ENCODE assay signal across 8 cellular contexts in genomic region chr7:127393370-127394058, GRCh38. TPM values are rescaled to one million over a fixed set of nuclear protein-coding genes. Genes with fewer than 3 reads are reported as not detected.
DNase-seq lines count a peak whose midpoint lies in the region; ATAC-seq lines count a peak whose summit lies in the region.

No MANE protein-coding gene starts in this region.

- peaks cover 14% of the 10 kb centered on the region for H3K27me3 ChIP-seq in SJSA1 (replicated peaks)
- no peaks in the 10 kb centered on the region for H3K27me3 ChIP-seq in esophagus (ENCODE audit: control insufficient read depth in 1 of 2, insufficient read depth in 2 of 2, low read length in 2 of 2)
- no peaks in the 10 kb centered on the region for H3K27me3 ChIP-seq in neuron (ENCODE audit: insufficient read depth, low read length)

- peak overlapping the region; percentile 95 for H3K4me3 ChIP-seq in SJSA1
- H3K4me3 ChIP-seq in esophagus (ENCODE audit: low read depth in 1 of 2, low read length in 2 of 2) = peak overlapping the region; percentile 73 to 77
- H3K4me3 ChIP-seq in neuron (ENCODE audit: low read length) = peak overlapping the region; percentile 68

- H2AFZ ChIP-seq in neuron (ENCODE audit: low read depth, low read length) = peak overlapping the region; percentile 92

- WGBS in esophagus, 2 donors = 6 to 7% methylated on average over 28 of the region's 28 CpGs

- DNase-seq in Right ventricle myocardium superior = peak; percentile 44
- no peak for DNase-seq in Right ventricle myocardium inferior (ENCODE audit: missing footprints)
- no peak for DNase-seq in SJSA1 (ENCODE audit: low read depth in 1 of 2, low spot score in 2 of 2)
- no peak for DNase-seq in SW 1271 (lab: John Stamatoyannopoulos, UW)
- no peak for DNase-seq in T1000 (lab: John Stamatoyannopoulos, UW)

- H3K9me3 ChIP-seq in SJSA1 (replicated peaks) = 0 out of 2 replicates have a peak, but pooled peaks cover 4% of the 10 kb centered on the region
- no peaks in the 10 kb centered on the region for H3K9me3 ChIP-seq in esophagus (ENCODE audit: control insufficient read depth in 2 of 2, insufficient read depth in 1 of 2, low read depth in 1 of 2, low read length in 1 of 2)
- H3K9me3 ChIP-seq in neuron (ENCODE audit: low read length) = no peaks in the 10 kb centered on the region

- no peak overlapping the region for H3K27ac ChIP-seq in SJSA1
- peak overlapping the region; percentile 98 to 99 for H3K27ac ChIP-seq in esophagus (ENCODE audit: low read depth in 2 of 2, low read length in 1 of 2)

- no peak for ATAC-seq in Right ventricle myocardium superior (ENCODE audit: poor library complexity)
- ATAC-seq in Right ventricle myocardium inferior = no peak
- ATAC-seq in GM19324 (IDR thresholded peaks at IDR 0.05; ENCODE audit: low FRiP score, unreplicated experiment) = no peak

- intact Hi-C loops in Right ventricle myocardium superior (cut with DNase I) (loop anchor here (10.0 kb wide), 1 partner anchor 191 kb away; the partner anchor contains the start of genes ARF5 and GCC1), Right ventricle myocardium inferior (cut with DNase I) (loop anchor here (2.0 to 10.0 kb wide), 2 partner anchors 49 to 195 kb away; partner anchors contain the start of gene ARF5)

- H3K4me1 ChIP-seq in SJSA1 (replicated peaks) (peaks cover 12% of the 10 kb centered on the region), esophagus (ENCODE audit: control insufficient read depth in 2 of 2, insufficient read depth in 2 of 2, low read length in 1 of 2) (no peaks in the 10 kb centered on the region), neuron (ENCODE audit: insufficient read depth, low read length) (peaks cover 19% of the 10 kb centered on the region)

- H3K36me3 ChIP-seq in SJSA1 (peaks cover 40% of the 10 kb centered on the region), esophagus (ENCODE audit: control insufficient read depth in 2 of 2, insufficient read depth in 2 of 2, low read length in 1 of 2) (no peaks in the 10 kb centered on the region), neuron (ENCODE audit: insufficient read depth, low read length) (peaks cover 9% of the 10 kb centered on the region)

RNA-seq across cellular contexts. Expression of gene ZNF800, which starts 1.0 kb away (rescaled TPM):
- total RNA-seq in Right ventricle myocardium superior (17.6 TPM), Right ventricle myocardium inferior (20.1 TPM)
- total RNA-seq in SJSA1 (2014; rRNA removed; shearing (Covaris generic)) = 7.5 and 16.3 TPM in 2 replicates
- 1 to 10 TPM; 6.1 to 8.3 TPM for polyA plus RNA-seq in esophagus
